Comparison of ENCODE assay signal across 1 cellular context in genomic region chr6:158339197-158339596, GRCh38.
TF ChIP-seq lines count a peak whose summit lies in the region.

No MANE protein-coding gene starts in this region.

TF ChIP-seq in GM23338, 12 proteins besides CTCF, POLR2A, EP300 and RAD21 (continued from another document):
- TF ChIP-seq REST (IDR thresholded peaks at IDR 0.05; ENCODE audit: unreplicated experiment) (peak; percentile 18), ZNF462 (CRISPR knock-in tag; IDR thresholded peaks at IDR 0.05) (0 out of 2 replicates have a peak, but pooled peaks have one; percentile 27)
